8 cellular contexts compared by ENCODE assay signal in the genomic region with DNA sequence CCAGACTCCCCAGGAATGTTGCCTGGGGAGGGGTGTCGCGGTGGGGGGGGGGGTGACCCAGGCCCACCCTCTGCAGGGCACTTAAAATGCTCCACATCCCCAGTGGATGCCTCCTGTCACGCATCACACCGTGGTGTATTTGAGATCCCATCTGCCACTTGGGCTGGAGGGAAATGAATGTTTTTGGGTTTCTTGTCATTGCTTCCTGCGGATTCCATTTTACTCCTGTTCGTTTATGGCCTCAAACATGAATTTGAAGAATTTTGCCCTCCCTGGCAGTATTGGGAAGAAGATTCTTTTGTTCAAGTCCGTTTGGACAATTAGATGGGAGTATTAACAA. TPM values are rescaled to one million over a fixed set of nuclear protein-coding genes. Genes with fewer than 3 reads are reported as not detected.
A peak's percentile ranks its signal among the peaks of the same experiment; 100 is the strongest.
DNase-seq lines count a peak whose midpoint lies in the region; ATAC-seq and TF ChIP-seq lines count a peak whose summit lies in the region.

No MANE protein-coding gene starts in this region.

- POLR2A ChIA-PET in SK-N-SH (lab: Yijun Ruan, JAX), result interaction anchor here (1.0 kb wide), 1 partner anchor 43 kb away, joined by 3 read pairs; no protein-coding TSS in a partner anchor

- no peak for TF ChIP-seq CTCF in DOHH2 (IDR thresholded peaks at IDR 0.05; ENCODE audit: low read depth, low read length, poor library complexity, severe bottlenecking)
- TF ChIP-seq CTCF in SK-N-SH (IDR thresholded peaks at IDR 0.05), result no peak
- TF ChIP-seq CTCF in foreskin keratinocyte (conservative IDR thresholded peaks at IDR 0.05), result no peak

- H3K27me3 ChIP-seq in DOHH2 (ENCODE audit: control insufficient read depth, low read length) (no peaks in the 10 kb centered on the region), H7 (ENCODE audit: control insufficient read depth, insufficient read depth, low read length) (no peaks in the 10 kb centered on the region), SK-N-SH (ENCODE audit: insufficient read depth) (no peaks in the 10 kb centered on the region), foreskin keratinocyte (no peaks in the 10 kb centered on the region), skeletal muscle satellite cell (ENCODE audit: control insufficient read depth, insufficient read depth, low read length) (no peaks in the 10 kb centered on the region)

- DNase-seq in H7 (no peak), SK-N-SH (no peak), foreskin keratinocyte (peak; percentile 5 to 18), GF-D8 (lab: John Stamatoyannopoulos, UW) (no peak), COR-L47 (lab: John Stamatoyannopoulos, UW) (no peak), iPS-NIHi7 (ENCODE audit: extremely low spot score) (no peak)

- H3F3A ChIP-seq in DOHH2 (ENCODE audit: control insufficient read depth, insufficient read depth) (peaks cover 7% of the 10 kb centered on the region), SK-N-SH (replicated peaks; ENCODE audit: insufficient read depth) (peaks cover 6% of the 10 kb centered on the region)

- H3K27ac ChIP-seq in DOHH2 (ENCODE audit: low read depth, low read length) (peak overlapping the region; percentile 60), SK-N-SH (ENCODE audit: low read depth in 2 of 2, low read length in 1 of 2) (peak overlapping the region in 1 of 2 experiments; percentile 62; a peak in 2 of 4 replicates), foreskin keratinocyte (peak overlapping the region; percentile 20)

- H3K9me3 ChIP-seq in DOHH2 (ENCODE audit: control insufficient read depth, insufficient read depth, low read length), result no peaks in the 10 kb centered on the region
- no peaks in the 10 kb centered on the region for H3K9me3 ChIP-seq in SK-N-SH
- no peaks in the 10 kb centered on the region for H3K9me3 ChIP-seq in skeletal muscle satellite cell (replicated peaks; ENCODE audit: low read length)

- peaks cover 53% of the 10 kb centered on the region for H3K79me2 ChIP-seq in DOHH2 (ENCODE audit: control insufficient read depth, low read length)
- peaks cover 12% of the 10 kb centered on the region; the same call in 1 of the 2 replicates for H3K79me2 ChIP-seq in SK-N-SH (ENCODE audit: insufficient read depth)

- H2AFZ ChIP-seq in SK-N-SH (ENCODE audit: low read depth), result peak overlapping the region; percentile 89

- peak overlapping the region; percentile 72 for H3K9ac ChIP-seq in SK-N-SH
- H3K9ac ChIP-seq in skeletal muscle satellite cell (ENCODE audit: low read depth, low read length), result peak overlapping the region; percentile 86

- CTCF ChIA-PET in SK-N-SH (lab: Yijun Ruan, JAX), result interaction anchor here (1.1 kb wide), 1 partner anchor 63 kb away, joined by 5 read pairs; no protein-coding TSS in a partner anchor

- H3K4me2 ChIP-seq in DOHH2 (ENCODE audit: low read length) (peak overlapping the region; percentile 88), SK-N-SH (peak overlapping the region; percentile 94), skeletal muscle satellite cell (ENCODE audit: low read length) (peak overlapping the region; percentile 97)

- H3K9me2 ChIP-seq in DOHH2 (replicated peaks; ENCODE audit: control insufficient read depth, low read length) (no peaks in the 10 kb centered on the region), SK-N-SH (no peaks in the 10 kb centered on the region)

- H3K36me3 ChIP-seq in DOHH2 (ENCODE audit: control insufficient read depth, low read length), result peaks cover 28% of the 10 kb centered on the region
- H3K36me3 ChIP-seq in H7 (replicated peaks; ENCODE audit: control insufficient read depth, insufficient read depth, low read length), result no peaks in the 10 kb centered on the region; the same call in 1 of the 2 replicates
- H3K36me3 ChIP-seq in SK-N-SH (replicated peaks in 1 of 2; ENCODE audit: control insufficient read depth in 1 of 2, insufficient read depth in 2 of 2, low read length in 1 of 2), result no peaks in the 10 kb centered on the region
- no peaks in the 10 kb centered on the region for H3K36me3 ChIP-seq in skeletal muscle satellite cell (ENCODE audit: insufficient read depth, low read length)

- no peaks in the 10 kb centered on the region for H4K20me1 ChIP-seq in DOHH2 (ENCODE audit: control insufficient read depth, insufficient read depth, low read depth, low read length)
- H4K20me1 ChIP-seq in SK-N-SH (ENCODE audit: insufficient read depth), result no peaks in the 10 kb centered on the region

- ATAC-seq in foreskin keratinocyte, result no peak

- WGBS in SK-N-SH (ENCODE audit: low lambda C conversion rate), result 48% methylated on average over 3 of the region's 7 CpGs

- H3K4me3 ChIP-seq in DOHH2 (ENCODE audit: low read length) (peak overlapping the region; percentile 90), H7 (ENCODE audit: insufficient read depth, low read depth, low read length) (peak overlapping the region; percentile 71), SK-N-SH (ENCODE audit: low read depth in 2 of 2, low read length in 1 of 2) (peak overlapping the region; percentile 70 to 82), skeletal muscle satellite cell (ENCODE audit: low read length) (peak overlapping the region; percentile 90)

- TF ChIP-seq RAD21 in SK-N-SH (IDR thresholded peaks at IDR 0.05; ENCODE audit: low read length), result no peak

- peaks cover 49% of the 10 kb centered on the region for H3K4me1 ChIP-seq in DOHH2 (ENCODE audit: control insufficient read depth, low read length)
- peaks cover 0 to 9% of the 10 kb centered on the region in 2 experiments; a peak in 2 of 4 replicates for H3K4me1 ChIP-seq in SK-N-SH (ENCODE audit: control insufficient read depth in 1 of 2, insufficient read depth in 2 of 2, low read depth in 1 of 2, low read length in 1 of 2)
- H3K4me1 ChIP-seq in foreskin keratinocyte, result peaks cover 23% of the 10 kb centered on the region
- H3K4me1 ChIP-seq in skeletal muscle satellite cell (ENCODE audit: control insufficient read depth, insufficient read depth, low read length), result peaks cover 17% of the 10 kb centered on the region

- no peak for TF ChIP-seq EP300 in SK-N-SH (IDR thresholded peaks at IDR 0.05; ENCODE audit: borderline replicate concordance in 1 of 2, low read depth in 1 of 2, low read length in 1 of 2)

TF ChIP-seq in SK-N-SH, 30 proteins besides CTCF, POLR2A, EP300 and RAD21 (continues in another document):
- TF ChIP-seq GATA2 (CRISPR knock-in tag; IDR thresholded peaks at IDR 0.05) (no peak), JUND (IDR thresholded peaks at IDR 0.05) (no peak), FOSL2 (IDR thresholded peaks at IDR 0.05; ENCODE audit: borderline replicate concordance, low read depth) (no peak), SMC3 (IDR thresholded peaks at IDR 0.05; ENCODE audit: low read depth, low read length) (no peak), USF1 (IDR thresholded peaks at IDR 0.05; ENCODE audit: borderline replicate concordance, low read depth) (no peak), TAF1 (IDR thresholded peaks at IDR 0.05; ENCODE audit: borderline replicate concordance, low read depth, low read length) (no peak), RFX5 (IDR thresholded peaks at IDR 0.05; ENCODE audit: low read length) (no peak), PBX3 (IDR thresholded peaks at IDR 0.05) (no peak), NRF1 (IDR thresholded peaks at IDR 0.05; ENCODE audit: low read depth, low read length) (no peak), RXRA (IDR thresholded peaks at IDR 0.05; ENCODE audit: borderline replicate concordance, low read depth) (no peak), FOXM1 (IDR thresholded peaks at IDR 0.05; ENCODE audit: low read depth) (no peak), ELF1 (IDR thresholded peaks at IDR 0.05) (no peak), TEAD4 (IDR thresholded peaks at IDR 0.05; ENCODE audit: borderline replicate concordance, insufficient read depth) (no peak), POLR2AphosphoS5 (IDR thresholded peaks at IDR 0.05; ENCODE audit: low read depth, low read length) (no peak), TCF12 (IDR thresholded peaks at IDR 0.05) (no peak)
- TF ChIP-seq, protein P1, sequence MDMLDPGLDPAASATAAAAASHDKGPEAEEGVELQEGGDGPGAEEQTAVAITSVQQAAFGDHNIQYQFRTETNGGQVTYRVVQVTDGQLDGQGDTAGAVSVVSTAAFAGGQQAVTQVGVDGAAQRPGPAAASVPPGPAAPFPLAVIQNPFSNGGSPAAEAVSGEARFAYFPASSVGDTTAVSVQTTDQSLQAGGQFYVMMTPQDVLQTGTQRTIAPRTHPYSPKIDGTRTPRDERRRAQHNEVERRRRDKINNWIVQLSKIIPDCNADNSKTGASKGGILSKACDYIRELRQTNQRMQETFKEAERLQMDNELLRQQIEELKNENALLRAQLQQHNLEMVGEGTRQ (IDR thresholded peaks at IDR 0.05; ENCODE audit: borderline replicate concordance, low read depth, low read length), result no peak

RNA-seq across cellular contexts. Expression of gene KHDC1, which starts 0.5 kb away (rescaled TPM):
- total RNA-seq in H7 (2014; rRNA removed; shearing (Covaris generic)), result 3.3 and 4.5 TPM in 2 replicates
- 6.0 and 6.6 TPM in 2 replicates for polyA plus RNA-seq in SK-N-SH (2012; rRNA removed)
- 5.0 TPM in 2 replicates for polyA plus RNA-seq in SK-N-SH (2012; cell fraction: cytosol; rRNA removed)
- 9.7 and 10.2 TPM in 2 replicates for polyA plus RNA-seq in SK-N-SH (2012; cell fraction: nucleus; rRNA removed)
- total RNA-seq in foreskin keratinocyte, result 1.9 and 2.3 TPM in 2 replicates
- 2.1 and 3.0 TPM in 2 replicates for polyA plus RNA-seq in foreskin keratinocyte
- 1.7 and 4.6 TPM in 2 replicates for total RNA-seq in skeletal muscle satellite cell (2012; rRNA removed)

RNA-seq across cellular contexts. Expression of gene KHDC1L, which starts 38.2 kb away (rescaled TPM):
- total RNA-seq in H7 (2014; rRNA removed; shearing (Covaris generic)), result 0.28 TPM in 1 of 2 replicates, not detected in the other
- polyA plus RNA-seq in SK-N-SH (2012; rRNA removed), result 0.16 and 0.18 TPM in 2 replicates
- polyA plus RNA-seq in SK-N-SH (2012; cell fraction: cytosol; rRNA removed), result 0.10 and 0.20 TPM in 2 replicates
- polyA plus RNA-seq in SK-N-SH (2012; cell fraction: nucleus; rRNA removed), result 0.81 and 1.1 TPM in 2 replicates
- total RNA-seq in foreskin keratinocyte, result 0.21 TPM in 1 of 2 replicates, not detected in the other
- 0.11 and 0.14 TPM in 2 replicates for polyA plus RNA-seq in foreskin keratinocyte
- 0.44 TPM in 1 of 2 replicates, not detected in the other for total RNA-seq in skeletal muscle satellite cell (2012; rRNA removed)

Comparison
In these comparisons a context has a peak if more than half of its experiments do, and no peak if none do; other contexts are left out.
1. DNase-seq: peak in foreskin keratinocyte (2 of 2); none in H7 (single experiment), SK-N-SH (single experiment), GF-D8 (single experiment), COR-L47 (single experiment) and iPS-NIHi7 (single experiment).
2. Peak in every context shown above with its lines, with median percentiles within 50 percentile points of each other: H3K4me2 ChIP-seq and H3K4me3 ChIP-seq.